ENCODE assay signal across 8 cellular contexts in the genomic region with DNA sequence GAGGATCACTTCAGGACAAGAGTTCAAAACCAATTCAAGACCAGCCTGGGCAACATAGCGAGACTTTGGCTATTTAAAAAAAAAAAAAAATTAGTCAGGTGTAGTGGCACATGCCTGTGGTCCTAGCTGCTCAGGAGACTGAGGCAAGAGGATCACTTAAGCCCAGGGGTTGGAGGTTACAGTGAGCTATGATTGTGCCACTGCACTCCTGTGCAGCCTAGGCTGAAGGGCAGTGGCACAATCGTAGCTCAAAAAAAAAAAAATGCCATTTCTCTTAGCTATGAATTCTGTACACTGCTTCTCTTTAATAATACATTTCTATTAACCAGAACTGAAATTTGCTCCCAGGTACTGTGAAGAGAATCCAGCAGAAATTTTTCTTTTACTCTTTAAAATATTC.
"Had no signal": no experiment of that assay in that cellular context is flagged by ENCODE, and none has a peak within 500 bp of the region (broad histone marks: within the 10 kb centered on the region; RNA-seq: fewer than 3 reads in every experiment).

No MANE protein-coding gene starts in this region.

- DNase-seq: GDM1, GF-D8 had no signal

- ATAC-seq: GM12878 had no signal

- FAIRE-seq: G401.6, GM12878, GM12891, GM12892, GM18507, GM19239 had no signal

- H3K4me3 ChIP-seq: GM12878 had no signal
